8 cellular contexts compared by ENCODE assay signal in genomic region chr6:26607434-26608230, GRCh38. TPM values are rescaled to one million over a fixed set of nuclear protein-coding genes. Genes with fewer than 3 reads are reported as not detected.
DNase-seq lines count a peak whose midpoint lies in the region; ATAC-seq and TF ChIP-seq lines count a peak whose summit lies in the region.

No MANE protein-coding gene starts in this region.

- TF ChIP-seq EP300 in neural cell (conservative IDR thresholded peaks at IDR 0.05; ENCODE audit: poor library complexity, severe bottlenecking), result no peak

- H3K9me2 ChIP-seq in neural cell (ENCODE audit: insufficient read depth, low read length), result no peaks in the 10 kb centered on the region

- H3K27me3 Mint-ChIP-seq in CD14-positive monocyte (ENCODE audit: low read depth in 3 of 3), result peaks cover 20 to 28% (median 21%) of the 10 kb centered on the region in 3 donors
- H3K27me3 Mint-ChIP-seq in activated T-cell treated with anti-CD3 and anti-CD28 coated beads, Interleukin-2, amount 50 U/mL, for 4 hours (ENCODE audit: low read depth), result peaks cover under 1% of the 10 kb centered on the region

- intact Hi-C loops in CD14-positive monocyte (cut with micrococcal nuclease), result loop anchor here in 1 of 2 donors (5.0 kb wide), 1 partner anchor 470 kb away; no protein-coding TSS in a partner anchor

- peak overlapping the region; percentile 28 to 46 for H3K4me3 Mint-ChIP-seq in CD14-positive monocyte
- H3K4me3 Mint-ChIP-seq in activated T-cell treated with anti-CD3 and anti-CD28 coated beads, Interleukin-2, amount 50 U/mL, for 4 hours, result peak overlapping the region; percentile 54

- no peaks in the 10 kb centered on the region for H3K9me3 ChIP-seq in fibroblast of lung (ENCODE audit: control insufficient read depth, insufficient read depth, low read depth, low read length)
- no peaks in the 10 kb centered on the region for H3K9me3 ChIP-seq in neural cell (ENCODE audit: low read length)

- no peaks in the 10 kb centered on the region for H3K79me2 ChIP-seq in fibroblast of lung (ENCODE audit: control insufficient read depth, insufficient read depth, low read length)
- no peaks in the 10 kb centered on the region for H3K79me2 ChIP-seq in neural cell (replicated peaks; ENCODE audit: insufficient read depth, low read length)

- H2AFZ ChIP-seq in fibroblast of lung (ENCODE audit: low read length) (peak overlapping the region; percentile 61), neural cell (ENCODE audit: low read depth, low read length) (no peak overlapping the region)

- peaks cover 3% of the 10 kb centered on the region for H3K4me1 Mint-ChIP-seq in CD14-positive monocyte
- peaks cover 18% of the 10 kb centered on the region for H3K4me1 Mint-ChIP-seq in activated T-cell treated with anti-CD3 and anti-CD28 coated beads, Interleukin-2, amount 50 U/mL, for 4 hours (ENCODE audit: low read depth)

- peak overlapping the region; percentile 59 for H3K4me2 ChIP-seq in fibroblast of lung (ENCODE audit: extremely low read depth, insufficient read depth, low read length)
- no peak overlapping the region for H3K4me2 ChIP-seq in neural cell (ENCODE audit: low read length)

- H3K27ac Mint-ChIP-seq in CD14-positive monocyte, result no peak overlapping the region

- H4K20me1 ChIP-seq in fibroblast of lung (ENCODE audit: control insufficient read depth, extremely low read depth, insufficient read depth, low read length) (no peaks in the 10 kb centered on the region), neural cell (ENCODE audit: insufficient read depth) (no peaks in the 10 kb centered on the region)

- H3F3A ChIP-seq in neural cell (ENCODE audit: insufficient read depth, low read length, poor library complexity, severe bottlenecking), result no peaks in the 10 kb centered on the region

- H3K36me3 ChIP-seq in fibroblast of lung (ENCODE audit: control insufficient read depth, insufficient read depth, low read length) (no peaks in the 10 kb centered on the region), neural cell (ENCODE audit: insufficient read depth, low read length) (no peaks in the 10 kb centered on the region)

- no peak overlapping the region for H3K9ac ChIP-seq in fibroblast of lung (ENCODE audit: insufficient read depth, low read length)
- H3K9ac ChIP-seq in neural cell (ENCODE audit: low read length), result no peak overlapping the region

- peaks cover 0 to 1% of the 10 kb centered on the region in 2 donors for H3K36me3 Mint-ChIP-seq in CD14-positive monocyte
- no peaks in the 10 kb centered on the region for H3K36me3 Mint-ChIP-seq in activated T-cell treated with anti-CD3 and anti-CD28 coated beads, Interleukin-2, amount 50 U/mL, for 4 hours (ENCODE audit: insufficient read depth)

- peak; percentile 91 for TF ChIP-seq RAD21 in neural cell (conservative IDR thresholded peaks at IDR 0.05)

- peak; percentile 63 for TF ChIP-seq CTCF in CD14-positive monocyte (IDR thresholded peaks at IDR 0.05)
- TF ChIP-seq CTCF in fibroblast of lung (conservative IDR thresholded peaks at IDR 0.05 in 1 of 2, IDR thresholded peaks at IDR 0.05 in 1 of 2; ENCODE audit: low read depth in 1 of 2, low read length in 2 of 2), result peak; percentile 84 to 86
- peak; percentile 89 for TF ChIP-seq CTCF in neural cell (IDR thresholded peaks at IDR 0.05; ENCODE audit: poor library complexity, severe bottlenecking)

- no peaks in the 10 kb centered on the region for H3K9me3 Mint-ChIP-seq in CD14-positive monocyte
- no peaks in the 10 kb centered on the region for H3K9me3 Mint-ChIP-seq in activated T-cell treated with anti-CD3 and anti-CD28 coated beads, Interleukin-2, amount 50 U/mL, for 4 hours

- ATAC-seq in GM19025 (IDR thresholded peaks at IDR 0.05; ENCODE audit: low read depth, unreplicated experiment) (peak; percentile 80), GM19328 (IDR thresholded peaks at IDR 0.05; ENCODE audit: unreplicated experiment) (no peak)
- peak; percentile 90 to 94 for ATAC-seq in activated T-cell treated with anti-CD3 and anti-CD28 coated beads, Interleukin-2, amount 50 U/mL, for 4 hours

- H3K4me3 ChIP-seq in fibroblast of lung (replicated peaks in 1 of 4; ENCODE audit: control extremely low read depth in 1 of 4, insufficient read depth in 1 of 4, low read depth in 3 of 4, low read length in 4 of 4) (peak overlapping the region; percentile 20 to 50 (median 35)), neural cell (ENCODE audit: low read length) (no peak overlapping the region)

- no peaks in the 10 kb centered on the region for H3K4me1 ChIP-seq in fibroblast of lung (ENCODE audit: control insufficient read depth, extremely low read depth, insufficient read depth, low read length)

- H3K27me3 ChIP-seq in fibroblast of lung (ENCODE audit: control insufficient read depth, insufficient read depth, low read length) (peaks cover 9% of the 10 kb centered on the region), neural cell (ENCODE audit: insufficient read depth, low read depth, low read length) (peaks cover 18% of the 10 kb centered on the region)

- DNase-seq in CD14-positive monocyte (ENCODE audit: low spot score) (no peak), HuH-7 (ENCODE audit: low spot score) (peak; percentile 58), OCI-M1 (lab: John Stamatoyannopoulos, UW) (peak; percentile 88), fibroblast of lung (ENCODE audit: low read depth in 2 of 2) (peak; percentile 44 to 72)
- DNase-seq in activated T-cell treated with anti-CD3 and anti-CD28 coated beads, Interleukin-2, amount 50 U/mL, for 4 hours, result peak; percentile 40

- H3K27ac ChIP-seq in fibroblast of lung (ENCODE audit: insufficient read depth, low read length) (no peak overlapping the region), neural cell (ENCODE audit: low read length) (no peak overlapping the region)

TF ChIP-seq in neural cell, 6 proteins besides CTCF, POLR2A, EP300 and RAD21:
- no peak for TF ChIP-seq EZH2 (IDR thresholded peaks at IDR 0.05; ENCODE audit: borderline replicate concordance, insufficient read depth, low read length, poor library complexity, severe bottlenecking)
- peak; percentile 88 for TF ChIP-seq SMC3 (conservative IDR thresholded peaks at IDR 0.05; ENCODE audit: poor library complexity)
- no peak for TF ChIP-seq MXI1 (conservative IDR thresholded peaks at IDR 0.05; ENCODE audit: poor library complexity, severe bottlenecking)
- TF ChIP-seq TAF1 (IDR thresholded peaks at IDR 0.05; ENCODE audit: low read depth), result no peak
- no peak for TF ChIP-seq POLR2AphosphoS5 (IDR thresholded peaks at IDR 0.05)
- TF ChIP-seq REST (IDR thresholded peaks at IDR 0.05; ENCODE audit: borderline replicate concordance), result no peak

RNA-seq across cellular contexts. Expression of gene ABT1, which starts 10.9 kb away (rescaled TPM):
- polyA plus RNA-seq in CD14-positive monocyte (10 to 100 TPM; 31.7 to 40.6 TPM), fibroblast of lung (8.3 and 9.9 TPM in 2 replicates), neural cell (22.4 and 26.1 TPM in 2 replicates)
- total RNA-seq in activated T-cell treated with anti-CD3 and anti-CD28 coated beads, Interleukin-2, amount 50 U/mL, for 4 hours, result 10 to 100 TPM; 49.2 to 51.1 (median 49.5) TPM
- 13.1 and 13.4 TPM in 2 replicates for total RNA-seq in fibroblast of lung
- 7.7 and 12.6 TPM in 2 replicates for polyA plus RNA-seq in fibroblast of lung (2012)
- polyA minus RNA-seq in fibroblast of lung (ENCODE audit: low replicate concordance) (9.5 and 10.8 TPM in 2 replicates), neural cell (16.4 and 21.2 TPM in 2 replicates)

RNA-seq across cellular contexts. Expression of gene ZNF322, which starts 51.9 kb away (rescaled TPM):
- polyA plus RNA-seq in CD14-positive monocyte (1 to 10 TPM; 3.6 to 5.1 TPM), fibroblast of lung (7.5 and 13.3 TPM in 2 replicates), neural cell (29.4 and 31.7 TPM in 2 replicates)
- 1 to 10 TPM; 5.9 to 8.6 (median 8.2) TPM for total RNA-seq in activated T-cell treated with anti-CD3 and anti-CD28 coated beads, Interleukin-2, amount 50 U/mL, for 4 hours
- 17.3 and 17.7 TPM in 2 replicates for total RNA-seq in fibroblast of lung
- 6.3 and 9.6 TPM in 2 replicates for polyA plus RNA-seq in fibroblast of lung (2012)
- polyA minus RNA-seq in fibroblast of lung (ENCODE audit: low replicate concordance) (5.4 and 19.6 TPM in 2 replicates), neural cell (68.4 and 76.3 TPM in 2 replicates)
